ENCODE assay signal across 1 cellular context in genomic region chr21:16460936-16461335, GRCh38.
TF ChIP-seq lines count a peak whose summit lies in the region.

No MANE protein-coding gene starts in this region.

TF ChIP-seq in H1, 55 proteins besides CTCF, POLR2A, EP300 and RAD21 (continued from another document):
- TF ChIP-seq KDM1A (IDR thresholded peaks at IDR 0.05; ENCODE audit: borderline replicate concordance, low read length): no peak
- TF ChIP-seq SP2 (IDR thresholded peaks at IDR 0.05; ENCODE audit: low read length): no peak
- TF ChIP-seq TAF7 (optimal IDR thresholded peaks at IDR 0.05; ENCODE audit: borderline replicate concordance, low read depth, low read length): no peak
- TF ChIP-seq CREB1 (IDR thresholded peaks at IDR 0.05): no peak
- TF ChIP-seq ASH2L (IDR thresholded peaks at IDR 0.05; ENCODE audit: low read length): no peak
